In genomic region chr15:44296625-44297524, GRCh38 we compare ENCODE assay signal across 8 cellular contexts. TPM values are rescaled to one million over a fixed set of nuclear protein-coding genes. Genes with fewer than 3 reads are reported as not detected.
DNase-seq lines count a peak whose midpoint lies in the region; ATAC-seq, FAIRE-seq and TF ChIP-seq lines count a peak whose summit lies in the region.

No MANE protein-coding gene starts in this region.

- peak overlapping the region in 1 of 10 donors; percentile 15 for H3K4me3 Mint-ChIP-seq in naive thymus-derived CD8-positive, alpha-beta T cell

- H4K5ac ChIP-seq in H1 (ENCODE audit: insufficient read length, low read depth, low read length), result no peak overlapping the region

- no TSS peak for BruUV-seq in PC-3 (replicated peaks; lab: Mats Ljungman, UMichigan)

- H2BK15ac ChIP-seq in H1 (ENCODE audit: low read length), result no peak overlapping the region

- H2BK12ac ChIP-seq in H1 (ENCODE audit: low read depth, low read length), result no peak overlapping the region

- H2BK5ac ChIP-seq in H1 (ENCODE audit: low read depth, low read length), result no peak overlapping the region

- WGBS in H1 (ENCODE audit: extremely low coverage in 1 of 2, insufficient coverage in 1 of 2, insufficient read length in 1 of 2, insufficient replicate concordance in 2 of 2, low coverage in 1 of 2, low lambda C conversion rate in 2 of 2, missing lambda C conversion rate in 1 of 2), 2 experiments, result 81 to 100% methylated on average over 1 to 3 of the region's 3 CpGs

- POLR2A ChIA-PET in PC-3 (lab: Charles Lee; ENCODE audit: unreplicated experiment) (interaction anchor here (0.5 to 0.6 kb wide), 3 partner anchors 8 to 493 kb away, joined by 3 read pairs; partner anchors contain the start of gene GOLM2), H1 (lab: Charles Lee; ENCODE audit: partially characterized antibody) (interaction anchor here (0.6 kb wide), 1 partner anchor 185 kb away, joined by 4 read pairs; no protein-coding TSS in a partner anchor)
- POLR2A ChIA-PET in naive thymus-derived CD8-positive, alpha-beta T cell (lab: Charles Lee), result interaction anchor here (1.7 kb wide), 1 partner anchor 10 kb away, joined by 8 read pairs; no protein-coding TSS in a partner anchor

- H3K23me2 ChIP-seq in H1 (ENCODE audit: low read depth, low read length), result no peaks in the 10 kb centered on the region; the same call in 1 of the 2 replicates

- H3K4me2 ChIP-seq in PC-3 (ENCODE audit: low read length), result peak overlapping the region; percentile 69
- H3K4me2 ChIP-seq in H1 (ENCODE audit: insufficient read depth in 1 of 2, low read depth in 2 of 2, low read length in 2 of 2), result peak overlapping the region; percentile 11 to 28; a peak in 2 of 4 replicates

- no peaks in the 10 kb centered on the region for H3K9me3 Mint-ChIP-seq in naive thymus-derived CD8-positive, alpha-beta T cell

- H4K20me1 ChIP-seq in PC-3 (ENCODE audit: low read length) (no peaks in the 10 kb centered on the region), H1 (replicated peaks in 1 of 2; ENCODE audit: control insufficient read depth in 1 of 2, insufficient read depth in 2 of 2, low read length in 2 of 2) (peaks cover 0 to 1% of the 10 kb centered on the region in 2 experiments)

- no peaks in the 10 kb centered on the region for H3K9me2 ChIP-seq in PC-3 (replicated peaks; ENCODE audit: low read length)

- ATAC-seq in GM18868 (IDR thresholded peaks at IDR 0.05; ENCODE audit: unreplicated experiment) (peak; percentile 60), PC-3 (peak; percentile 95)
- no peak for ATAC-seq in naive thymus-derived CD8-positive, alpha-beta T cell

- FAIRE-seq in H1 (lab: Jason Lieb, UNC), result no peak

- H2AFZ ChIP-seq in PC-3 (ENCODE audit: low read length), result peak overlapping the region; percentile 67
- no peak overlapping the region for H2AFZ ChIP-seq in H1 (ENCODE audit: low read length)

- H3K79me2 ChIP-seq in PC-3 (ENCODE audit: low read length) (peaks cover 39% of the 10 kb centered on the region), H1 (ENCODE audit: control insufficient read depth in 1 of 2, insufficient read depth in 2 of 2, low read length in 2 of 2) (peaks cover 0 to 21% of the 10 kb centered on the region in 2 experiments; a peak in 2 of 4 replicates)

- no peak overlapping the region for H3K56ac ChIP-seq in H1 (replicated peaks; ENCODE audit: insufficient read length, low read depth, low read length)

- in situ Hi-C loops in ACHN (cut with HindIII; ENCODE audit: low pct_ligation_motif_present, low pct_unique_long_range_greater_than_20kb, low sequenced_read_pairs), result no loop called here

- H2BK20ac ChIP-seq in H1 (ENCODE audit: low read length), result no peak overlapping the region

- peaks cover 0 to 46% (median 13%) of the 10 kb centered on the region in 3 donors for H3K36me3 Mint-ChIP-seq in naive thymus-derived CD8-positive, alpha-beta T cell

- DNase-seq in ACHN (peak; percentile 67), PC-3 (peak; percentile 81), H1 (ENCODE audit: low read depth in 1 of 2, low spot score in 2 of 2) (no peak), activated gamma-delta T cell (lab: John Stamatoyannopoulos, UW) (no peak), NCI-H1417 treated with DMSO at 0.1 percent for 48 hours (lab: John Stamatoyannopoulos, UW) (no peak)
- DNase-seq in naive thymus-derived CD8-positive, alpha-beta T cell, result no peak
- DNase-seq in activated CD8-positive, alpha-beta memory T cell treated with anti-CD3 and anti-CD28 coated beads, Interleukin-2, amount 50 U/mL, for 48 hours, result no peak

- H3K4me3 ChIP-seq in PC-3 (ENCODE audit: low read length) (peak overlapping the region; percentile 37; the same call in 1 of the 2 replicates), H1 (ENCODE audit: extremely low read depth in 1 of 4, insufficient read depth in 2 of 4, low read depth in 3 of 4, low read length in 4 of 4) (no peak overlapping the region)

- peaks cover 6% of the 10 kb centered on the region for H3F3A ChIP-seq in PC-3 (ENCODE audit: low read length, unreplicated experiment)

- intact Hi-C loops in PC-3 (cut with micrococcal nuclease), result no loop called here

- TF ChIP-seq RAD21 in H1 (IDR thresholded peaks at IDR 0.05 in 1 of 2, conservative IDR thresholded peaks at IDR 0.05 in 1 of 2; ENCODE audit: low read depth in 2 of 2, low read length in 2 of 2), result no peak

- no peaks in the 10 kb centered on the region for H3K9me3 ChIP-seq in PC-3 (ENCODE audit: low read length)
- H3K9me3 ChIP-seq in H1 (ENCODE audit: insufficient read depth in 2 of 2, low read depth in 1 of 2, low read length in 1 of 2), result no peaks in the 10 kb centered on the region

- no peak overlapping the region for H3K4ac ChIP-seq in H1 (replicated peaks; ENCODE audit: insufficient read length, low read depth, low read length)

- no peak overlapping the region for H3K14ac ChIP-seq in H1 (ENCODE audit: insufficient read length)

- peaks cover 6% of the 10 kb centered on the region for H3K79me1 ChIP-seq in H1 (ENCODE audit: low read depth, low read length)

- peaks cover 25 to 59% (median 45%) of the 10 kb centered on the region in 4 donors for H3K4me1 Mint-ChIP-seq in naive thymus-derived CD8-positive, alpha-beta T cell

- TF ChIP-seq POLR2A in H1 (IDR thresholded peaks at IDR 0.05; ENCODE audit: control extremely low read depth in 1 of 2, low read depth in 2 of 2, low read length in 2 of 2), result no peak

- CTCF ChIA-PET in PC-3 (lab: Charles Lee), result no interaction called here
- CTCF ChIA-PET in H1 (lab: Charles Lee; ENCODE audit: partially characterized antibody), result interaction anchor here (0.6 to 2.7 kb wide), 8 partner anchors 22 to 240 kb away, joined by 3 to 9 read pairs (median 4); partner anchors contain the start of gene EIF3J

- H3K27ac ChIP-seq in PC-3 (ENCODE audit: low read length) (peak overlapping the region; percentile 88), H1 (ENCODE audit: low read depth, low read length) (peak overlapping the region; percentile 31; the same call in 1 of the 2 replicates)

- no peaks in the 10 kb centered on the region for H3K27me3 Mint-ChIP-seq in naive thymus-derived CD8-positive, alpha-beta T cell

- H3K4me1 ChIP-seq in PC-3 (ENCODE audit: insufficient read depth, low read length), result peaks cover 23% of the 10 kb centered on the region
- H3K4me1 ChIP-seq in H1 (replicated peaks in 1 of 4; ENCODE audit: control insufficient read depth in 3 of 4, insufficient read depth in 4 of 4, low read length in 3 of 4), result peaks cover 3 to 11% (median 5%) of the 10 kb centered on the region in 4 experiments; a peak in 4 of 7 replicates

- H4K91ac ChIP-seq in H1 (replicated peaks; ENCODE audit: insufficient read length, low read length), result peak overlapping the region; percentile 53

- peak overlapping the region; percentile 55 for H3K9ac ChIP-seq in PC-3 (ENCODE audit: low read length)
- H3K9ac ChIP-seq in H1 (replicated peaks in 1 of 4; ENCODE audit: extremely low read depth in 1 of 4, low read depth in 3 of 4, low read length in 3 of 4), result no peak overlapping the region; a peak in 1 of 7 replicates

- TF ChIP-seq EP300 in H1 (IDR thresholded peaks at IDR 0.05; ENCODE audit: borderline replicate concordance in 1 of 2, low read depth in 2 of 2, low read length in 2 of 2), result no peak

- H3K36me3 ChIP-seq in PC-3 (ENCODE audit: low read depth, low read length) (no peaks in the 10 kb centered on the region; the same call in 1 of the 2 replicates), H1 (ENCODE audit: control insufficient read depth in 2 of 4, insufficient read depth in 4 of 4, low read length in 3 of 4) (no peaks in the 10 kb centered on the region)

- no peak overlapping the region for H2AK5ac ChIP-seq in H1 (ENCODE audit: low read depth, low read length)

- H4K8ac ChIP-seq in H1 (ENCODE audit: extremely low read depth, insufficient read depth, low read length), result no peak overlapping the region

- H3K18ac ChIP-seq in H1 (ENCODE audit: extremely low read depth, low read length), result no peak overlapping the region; the same call in 1 of the 2 replicates

- no peak for TF ChIP-seq CTCF in PC-3 (conservative IDR thresholded peaks at IDR 0.05; ENCODE audit: low read depth, low read length)
- no peak for TF ChIP-seq CTCF in H1 (IDR thresholded peaks at IDR 0.05; ENCODE audit: control extremely low read depth in 1 of 3, insufficient read depth in 1 of 3, low read depth in 1 of 3, low read length in 3 of 3)

- H3K27ac Mint-ChIP-seq in naive thymus-derived CD8-positive, alpha-beta T cell, result peak overlapping the region; percentile 3 to 90 (median 50)

- H2BK120ac ChIP-seq in H1 (replicated peaks; ENCODE audit: low read depth, low read length), result no peak overlapping the region

- no peaks in the 10 kb centered on the region for H3K27me3 ChIP-seq in PC-3 (ENCODE audit: low read length)
- no peaks in the 10 kb centered on the region for H3K27me3 ChIP-seq in H1 (replicated peaks in 1 of 4; ENCODE audit: control insufficient read depth in 3 of 4, extremely low read depth in 1 of 4, insufficient read depth in 3 of 4, low read length in 3 of 4)

- no peak overlapping the region for H3K23ac ChIP-seq in H1 (ENCODE audit: insufficient read length)

TF ChIP-seq in H1, 55 proteins besides CTCF, POLR2A, EP300 and RAD21 (continues in another document):
- no peak for TF ChIP-seq EZH2 (IDR thresholded peaks at IDR 0.05; ENCODE audit: low read depth, low read length, severe bottlenecking)
- TF ChIP-seq, protein P1, sequence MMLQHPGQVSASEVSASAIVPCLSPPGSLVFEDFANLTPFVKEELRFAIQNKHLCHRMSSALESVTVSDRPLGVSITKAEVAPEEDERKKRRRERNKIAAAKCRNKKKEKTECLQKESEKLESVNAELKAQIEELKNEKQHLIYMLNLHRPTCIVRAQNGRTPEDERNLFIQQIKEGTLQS (IDR thresholded peaks at IDR 0.05; ENCODE audit: insufficient read depth, low read depth, low read length), result no peak
- TF ChIP-seq SRF (IDR thresholded peaks at IDR 0.05; ENCODE audit: low read depth, low read length), result no peak
- TF ChIP-seq BACH1 (IDR thresholded peaks at IDR 0.05; ENCODE audit: low read length), result peak; percentile 81
- peak; percentile 50; the same call in 1 of the 2 replicates for TF ChIP-seq MAFK (IDR thresholded peaks at IDR 0.05; ENCODE audit: low read depth, low read length)
- TF ChIP-seq RXRA (IDR thresholded peaks at IDR 0.05; ENCODE audit: insufficient read depth, low read depth, low read length), result no peak
- no peak for TF ChIP-seq NRF1 (IDR thresholded peaks at IDR 0.05; ENCODE audit: low read depth, low read length)

RNA-seq across cellular contexts. Expression of gene GOLM2, which starts 8.4 kb away (rescaled TPM):
- 58.8 and 72.2 TPM in 2 replicates for total RNA-seq in PC-3 (2014; rRNA removed)
- total RNA-seq in H1 (2021; fragmentation: NEBNext Ultra II Directional; extraction: Animal tissue kit (Norgen Biotek cat#: 25700)), result 35.4 and 41.2 TPM in 2 replicates
- 8.7 and 9.1 TPM in 2 replicates for polyA plus RNA-seq in H1 (2011; rRNA removed)
- polyA plus RNA-seq in H1 (2011; cell fraction: cytosol; rRNA removed), result 10.8 TPM
- 17.4 TPM for polyA plus RNA-seq in H1 (2011; cell fraction: nucleus; rRNA removed)
- polyA plus RNA-seq in H1 (2012, experiment 1 of 2), result 13.5 to 28.6 TPM (median 15.2 TPM) in 4 replicates
- polyA plus RNA-seq in H1 (2012, experiment 2 of 2), result 3.8 TPM
- 43.5 TPM for polyA plus RNA-seq in H1 (2013, experiment 1 of 2)
- 44.3 TPM for polyA plus RNA-seq in H1 (2013, experiment 2 of 2)
- polyA minus RNA-seq in H1 (2011; rRNA and poly(A)+ RNA removed), result 11.0 and 17.1 TPM in 2 replicates
- 16.0 TPM for polyA minus RNA-seq in H1 (2011; cell fraction: cytosol; rRNA and poly(A)+ RNA removed)
- 28.5 TPM for polyA minus RNA-seq in H1 (2011; cell fraction: nucleus; rRNA and poly(A)+ RNA removed)
- total RNA-seq in naive thymus-derived CD8-positive, alpha-beta T cell, result 10 to 100 TPM; 53.0 to 58.0 TPM
- 10 to 100 TPM; 36.5 to 41.7 (median 40.9) TPM for polyA plus RNA-seq in naive thymus-derived CD8-positive, alpha-beta T cell

Comparison
In these comparisons a context has a peak if more than half of its experiments do, and no peak if none do; other contexts are left out.
1. DNase-seq: peak in ACHN (single experiment) and PC-3 (single experiment); none in H1 (0 of 2), naive thymus-derived CD8-positive, alpha-beta T cell (0 of 10), activated gamma-delta T cell (single experiment), activated CD8-positive, alpha-beta memory T cell treated with anti-CD3 and anti-CD28 coated beads, Interleukin-2, amount 50 U/mL, for 48 hours (single experiment) and NCI-H1417 treated with DMSO at 0.1 percent for 48 hours (single experiment).
2. ATAC-seq: peak in GM18868 (single experiment) and PC-3 (single experiment); none in naive thymus-derived CD8-positive, alpha-beta T cell (0 of 2).